Comparison of ENCODE assay signal across 12 cellular contexts in the genomic region with DNA sequence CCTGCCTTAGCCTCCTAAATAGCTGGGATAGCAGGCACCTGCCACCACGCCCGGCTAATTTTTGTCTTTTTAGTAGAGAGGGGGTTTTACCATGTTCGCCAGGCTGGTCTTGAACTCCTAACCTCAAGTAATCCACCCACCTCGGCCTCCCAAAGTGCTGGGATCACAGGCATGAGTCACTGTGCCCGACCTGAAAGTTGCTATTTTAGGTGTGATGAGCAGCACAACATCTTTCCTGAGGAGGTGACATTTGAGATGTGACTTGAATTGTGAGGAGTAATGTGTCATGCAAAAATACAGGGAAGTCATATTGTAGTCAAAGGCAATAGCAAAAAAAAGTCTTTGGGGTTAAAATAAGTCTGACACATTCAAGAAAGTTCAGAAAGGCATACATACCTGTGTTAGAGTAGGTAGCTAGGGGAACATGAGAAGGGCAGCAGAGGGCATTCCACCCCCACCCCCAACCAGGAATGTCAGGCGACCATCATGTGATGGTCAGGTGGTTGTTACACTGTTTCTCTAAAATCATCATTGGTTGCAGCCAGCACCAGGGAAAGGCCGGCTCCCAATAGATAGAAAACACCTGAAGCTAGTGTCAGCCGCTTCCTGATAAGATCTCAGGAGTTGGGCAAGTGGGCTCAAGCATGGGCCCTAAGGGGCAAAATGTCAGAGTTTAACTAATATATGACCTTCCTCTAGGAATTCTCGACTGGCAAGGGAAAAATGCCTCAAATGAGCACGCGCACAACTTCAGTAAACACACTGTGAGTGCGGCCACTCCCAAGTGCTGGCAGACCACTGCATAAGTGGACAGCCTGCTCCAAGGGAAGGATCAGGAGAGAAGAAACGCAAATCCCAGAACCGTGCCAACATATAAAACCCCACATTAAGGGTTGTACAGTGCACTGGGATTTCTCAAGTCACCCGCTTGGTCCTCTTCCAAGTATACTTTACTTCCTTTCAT. TPM values are rescaled to one million over a fixed set of nuclear protein-coding genes. Genes with fewer than 3 reads are reported as not detected.
DNase-seq lines count a peak whose midpoint lies in the region; ATAC-seq, FAIRE-seq and TF ChIP-seq lines count a peak whose summit lies in the region.
"Had no signal": no experiment of that assay in that cellular context is flagged by ENCODE, and none has a peak within 500 bp of the region (broad histone marks: within the 10 kb centered on the region; RNA-seq: fewer than 3 reads in every experiment).

A gene with protein sequence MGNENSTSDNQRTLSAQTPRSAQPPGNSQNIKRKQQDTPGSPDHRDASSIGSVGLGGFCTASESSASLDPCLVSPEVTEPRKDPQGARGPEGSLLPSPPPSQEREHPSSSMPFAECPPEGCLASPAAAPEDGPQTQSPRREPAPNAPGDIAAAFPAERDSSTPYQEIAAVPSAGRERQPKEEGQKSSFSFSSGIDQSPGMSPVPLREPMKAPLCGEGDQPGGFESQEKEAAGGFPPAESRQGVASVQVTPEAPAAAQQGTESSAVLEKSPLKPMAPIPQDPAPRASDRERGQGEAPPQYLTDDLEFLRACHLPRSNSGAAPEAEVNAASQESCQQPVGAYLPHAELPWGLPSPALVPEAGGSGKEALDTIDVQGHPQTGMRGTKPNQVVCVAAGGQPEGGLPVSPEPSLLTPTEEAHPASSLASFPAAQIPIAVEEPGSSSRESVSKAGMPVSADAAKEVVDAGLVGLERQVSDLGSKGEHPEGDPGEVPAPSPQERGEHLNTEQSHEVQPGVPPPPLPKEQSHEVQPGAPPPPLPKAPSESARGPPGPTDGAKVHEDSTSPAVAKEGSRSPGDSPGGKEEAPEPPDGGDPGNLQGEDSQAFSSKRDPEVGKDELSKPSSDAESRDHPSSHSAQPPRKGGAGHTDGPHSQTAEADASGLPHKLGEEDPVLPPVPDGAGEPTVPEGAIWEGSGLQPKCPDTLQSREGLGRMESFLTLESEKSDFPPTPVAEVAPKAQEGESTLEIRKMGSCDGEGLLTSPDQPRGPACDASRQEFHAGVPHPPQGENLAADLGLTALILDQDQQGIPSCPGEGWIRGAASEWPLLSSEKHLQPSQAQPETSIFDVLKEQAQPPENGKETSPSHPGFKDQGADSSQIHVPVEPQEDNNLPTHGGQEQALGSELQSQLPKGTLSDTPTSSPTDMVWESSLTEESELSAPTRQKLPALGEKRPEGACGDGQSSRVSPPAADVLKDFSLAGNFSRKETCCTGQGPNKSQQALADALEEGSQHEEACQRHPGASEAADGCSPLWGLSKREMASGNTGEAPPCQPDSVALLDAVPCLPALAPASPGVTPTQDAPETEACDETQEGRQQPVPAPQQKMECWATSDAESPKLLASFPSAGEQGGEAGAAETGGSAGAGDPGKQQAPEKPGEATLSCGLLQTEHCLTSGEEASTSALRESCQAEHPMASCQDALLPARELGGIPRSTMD (N-terminal part only) (plus strand): TSS at position 803 of the 964 bp plus-strand sequence. CDS start 32,819 bp downstream, outside the sequence.

- peaks cover 0 to 5% of the 10 kb centered on the region in 2 donors for H3K4me1 ChIP-seq in esophagus (ENCODE audit: control insufficient read depth in 2 of 2, insufficient read depth in 2 of 2, low read length in 1 of 2)
- peaks cover 26 to 31% of the 10 kb centered on the region in 2 donors for H3K4me1 ChIP-seq in thyroid gland

- TF ChIP-seq POLR2A in thyroid gland (IDR thresholded peaks at IDR 0.05) = no peak

- H3K27ac ChIP-seq in esophagus (ENCODE audit: low read depth in 2 of 2, low read length in 1 of 2) = peak within 1 kb of the TSS; percentile 80 to 86
- peak within 1 kb of the TSS; percentile 10 to 72 (median 59) for H3K27ac ChIP-seq in thyroid gland
- H3K27ac ChIP-seq: 22Rv1, VCaP had no signal

- FAIRE-seq in urothelium cell line (lab: Jason Lieb, UNC) = no peak

- H3K4me3 Mint-ChIP-seq in T-helper 2 cell treated with Interferon-gamma antibody and Interleukin-4, amounts not matched to agents 5 μg/mL and 100 μg/mL, for 36 hours = no peak within 1 kb of the TSS
- no peak within 1 kb of the TSS for H3K4me3 Mint-ChIP-seq in stimulated activated naive B cell treated with anti-CD40 and anti-IgM and Interleukin-4, amounts not matched to agents 10 μg/mL and 1 μg/mL and 100 μg/mL, for 72 hours

- intact Hi-C loops in thyroid gland (cut with DNase I) = no loop called here

- H3K27ac Mint-ChIP-seq in T-helper 2 cell treated with Interferon-gamma antibody and Interleukin-4, amounts not matched to agents 5 μg/mL and 100 μg/mL, for 36 hours = no peak within 1 kb of the TSS
- no peak within 1 kb of the TSS for H3K27ac Mint-ChIP-seq in stimulated activated naive B cell treated with anti-CD40 and anti-IgM and Interleukin-4, amounts not matched to agents 10 μg/mL and 1 μg/mL and 100 μg/mL, for 72 hours

- no peaks in the 10 kb centered on the region for H3K36me3 ChIP-seq in esophagus (ENCODE audit: control insufficient read depth in 2 of 2, insufficient read depth in 2 of 2, low read length in 1 of 2)
- H3K36me3 ChIP-seq in thyroid gland = no peaks in the 10 kb centered on the region
- H3K36me3 ChIP-seq: MG63 had no signal

- no peaks in the 10 kb centered on the region for H3K27me3 ChIP-seq in esophagus (ENCODE audit: control insufficient read depth in 1 of 2, insufficient read depth in 2 of 2, low read length in 2 of 2)
- no peaks in the 10 kb centered on the region for H3K27me3 ChIP-seq in thyroid gland
- H3K27me3 ChIP-seq: MG63 had no signal

- ATAC-seq in stimulated activated naive B cell treated with anti-CD40 and anti-IgM and Interleukin-4, amounts not matched to agents 10 μg/mL and 1 μg/mL and 100 μg/mL, for 72 hours (replicated peaks) = no peak

- no peaks in the 10 kb centered on the region for H3K4me1 Mint-ChIP-seq in T-helper 2 cell treated with Interferon-gamma antibody and Interleukin-4, amounts not matched to agents 5 μg/mL and 100 μg/mL, for 36 hours (ENCODE audit: low read depth)
- peaks cover 5 to 6% of the 10 kb centered on the region in 2 donors for H3K4me1 Mint-ChIP-seq in stimulated activated naive B cell treated with anti-CD40 and anti-IgM and Interleukin-4, amounts not matched to agents 10 μg/mL and 1 μg/mL and 100 μg/mL, for 72 hours

- H3K9me3 ChIP-seq in esophagus (ENCODE audit: control insufficient read depth in 2 of 2, insufficient read depth in 1 of 2, low read depth in 1 of 2, low read length in 1 of 2) = peaks cover 4 to 5% of the 10 kb centered on the region in 2 donors
- H3K9me3 ChIP-seq in thyroid gland = no peaks in the 10 kb centered on the region

- H3K27me3 Mint-ChIP-seq in T-helper 2 cell treated with Interferon-gamma antibody and Interleukin-4, amounts not matched to agents 5 μg/mL and 100 μg/mL, for 36 hours (ENCODE audit: low read depth) = no peaks in the 10 kb centered on the region
- H3K27me3 Mint-ChIP-seq in stimulated activated naive B cell treated with anti-CD40 and anti-IgM and Interleukin-4, amounts not matched to agents 10 μg/mL and 1 μg/mL and 100 μg/mL, for 72 hours = peaks cover 29 to 41% of the 10 kb centered on the region in 2 donors

- H3K36me3 Mint-ChIP-seq in T-helper 2 cell treated with Interferon-gamma antibody and Interleukin-4, amounts not matched to agents 5 μg/mL and 100 μg/mL, for 36 hours (ENCODE audit: low read depth) = no peaks in the 10 kb centered on the region
- H3K36me3 Mint-ChIP-seq in stimulated activated naive B cell treated with anti-CD40 and anti-IgM and Interleukin-4, amounts not matched to agents 10 μg/mL and 1 μg/mL and 100 μg/mL, for 72 hours = peaks cover 5 to 13% of the 10 kb centered on the region in 2 donors

- 75 to 79% methylated on average over 15 of the region's 15 CpGs for WGBS in esophagus, 2 donors
- WGBS in thyroid gland, 2 donors = 79 to 86% methylated on average over 15 of the region's 15 CpGs

- H3K4me3 ChIP-seq in esophagus (ENCODE audit: low read depth in 1 of 2, low read length in 2 of 2) (no peak within 1 kb of the TSS), thyroid gland (replicated peaks in 1 of 3) (no peak within 1 kb of the TSS)
- H3K4me3 ChIP-seq: MG63 had no signal

- no peak for TF ChIP-seq CTCF in thyroid gland (IDR thresholded peaks at IDR 0.05)

- DNase-seq in T-helper 2 cell treated with Interferon-gamma antibody and Interleukin-4, amounts not matched to agents 5 μg/mL and 100 μg/mL, for 36 hours (ENCODE audit: low spot score) = peak; percentile 7
- no peak for DNase-seq in T-helper 2 cell
- no peak for DNase-seq in mesenteric fat pad (ENCODE audit: low spot score)
- no peak for DNase-seq in thyroid gland
- DNase-seq in urothelium cell line (ENCODE audit: low spot score) = no peak
- no peak for DNase-seq in C1 segment of cervical spinal cord (lab: John Stamatoyannopoulos, UW)
- no peak for DNase-seq in stimulated activated naive B cell treated with anti-CD40 and anti-IgM and Interleukin-4, amounts not matched to agents 10 μg/mL and 1 μg/mL and 100 μg/mL, for 72 hours
- DNase-seq: stimulated activated naive CD4-positive, alpha-beta T cell had no signal

- H3K9me3 Mint-ChIP-seq in T-helper 2 cell treated with Interferon-gamma antibody and Interleukin-4, amounts not matched to agents 5 μg/mL and 100 μg/mL, for 36 hours = peaks cover 19% of the 10 kb centered on the region
- H3K9me3 Mint-ChIP-seq in stimulated activated naive B cell treated with anti-CD40 and anti-IgM and Interleukin-4, amounts not matched to agents 10 μg/mL and 1 μg/mL and 100 μg/mL, for 72 hours = peaks cover 12% of the 10 kb centered on the region in 2 donors

RNA-seq across cellular contexts. Expression of the gene that starts here (rescaled TPM):
- 10 to 100 TPM; 47.8 to 51.8 TPM for polyA plus RNA-seq in esophagus
- 31.0 TPM for total RNA-seq in mesenteric fat pad
- 100 to 1,000 TPM in 3 of 4 donors, 10 to 100 TPM in 1; 95.9 to 122 (median 114) TPM for total RNA-seq in thyroid gland
